In the genomic region with DNA sequence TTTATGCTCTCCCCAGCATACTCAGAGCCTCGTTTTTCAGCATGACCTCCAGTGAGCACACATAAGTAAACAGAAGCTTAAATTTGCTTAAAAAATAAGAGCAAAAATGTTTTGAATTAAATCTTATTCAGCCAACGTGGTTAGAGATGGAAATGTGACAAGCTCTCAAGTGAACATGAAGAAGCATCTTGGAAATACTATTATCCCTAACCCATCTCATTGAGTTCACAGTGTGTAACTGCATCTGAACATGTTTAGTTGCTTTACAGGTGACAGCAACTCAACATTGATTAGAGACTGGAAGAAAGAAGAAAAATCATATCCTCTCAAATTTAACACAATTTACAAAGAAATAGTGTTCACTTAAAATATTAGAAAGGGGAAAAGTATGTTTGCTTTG, we compare ENCODE assay signal across 36 cellular contexts.
A peak's percentile ranks its signal among the peaks of the same experiment; 100 is the strongest.
DNase-seq lines count a peak whose midpoint lies in the region; ATAC-seq, FAIRE-seq and TF ChIP-seq lines count a peak whose summit lies in the region.
"Had no signal": no experiment of that assay in that cellular context is flagged by ENCODE, and none has a peak within 500 bp of the region (broad histone marks: within the 10 kb centered on the region; RNA-seq: fewer than 3 reads in every experiment).

No MANE protein-coding gene starts in this region.

- DNase-seq in D721Med (ENCODE audit: insufficient read length, low spot score) = no peak
- no peak for DNase-seq in MM.1S
- no peak for DNase-seq in SK-N-MC (ENCODE audit: low read depth, low spot score)
- no peak for DNase-seq in endodermal cell
- DNase-seq in stimulated activated CD4-positive, alpha-beta T cell treated with anti-CD3 and anti-CD28 coated beads, Interleukin-12 subunit alpha, Interleukin-12 subunit beta, amount 100 ng/mL, for 4 hours = no peak
- DNase-seq in HFFc6 = no peak
- DNase-seq: 8988T; ACHN; AML-193; BE2C; C1 segment of cervical spinal cord; Caco-2; Calu3; CD4-positive, alpha-beta memory T cell; CD4-positive, alpha-beta T cell; CD4-positive, CD25-positive, alpha-beta regulatory T cell; CD8-positive, alpha-beta memory T cell; CD8-positive, alpha-beta T cell; COR-L47; DMS 273 treated with DMSO at 0.1 percent for 48 hours; DMS153; DMS53; DMS79; DMS79 treated with DMSO at 0.1 percent for 48 hours; DND-41; EL had no signal

- TF ChIP-seq CTCF in D721Med (IDR thresholded peaks at IDR 0.05; ENCODE audit: insufficient read depth, missing control alignments) (no peak), MM.1S (IDR thresholded peaks at IDR 0.05; ENCODE audit: low read length) (no peak), neural cell (IDR thresholded peaks at IDR 0.05; ENCODE audit: poor library complexity, severe bottlenecking) (no peak), endodermal cell (conservative IDR thresholded peaks at IDR 0.05) (no peak), HFFc6 (IDR thresholded peaks at IDR 0.05) (no peak)

- peak; percentile 70 for FAIRE-seq in D721Med (lab: Jason Lieb, UNC)
- FAIRE-seq: A204.1, A549 had no signal

- H3K79me2 ChIP-seq in MM.1S (ENCODE audit: low read length) = no peaks in the 10 kb centered on the region
- H3K79me2 ChIP-seq in neural cell (replicated peaks; ENCODE audit: insufficient read depth, low read length) = no peaks in the 10 kb centered on the region

- WGBS in endodermal cell (ENCODE audit: insufficient coverage in 1 of 2, insufficient read length in 1 of 2), 2 experiments = 79 to 86% methylated on average over 1 to 2 of the region's 2 CpGs

- H3K4me1 Mint-ChIP-seq in endodermal cell = no peaks in the 10 kb centered on the region
- H3K4me1 Mint-ChIP-seq in HFFc6 (ENCODE audit: low read depth) = no peaks in the 10 kb centered on the region
- H3K4me1 Mint-ChIP-seq: B cell; CD4-positive, alpha-beta memory T cell; CD4-positive, CD25-positive, alpha-beta regulatory T cell; CD8-positive, alpha-beta memory T cell had no signal

- H3K4me3 Mint-ChIP-seq in endodermal cell (no peak overlapping the region), HFFc6 (no peak overlapping the region)
- H3K4me3 Mint-ChIP-seq: B cell; CD14-positive monocyte; CD4-positive, alpha-beta memory T cell; CD4-positive, alpha-beta T cell; CD8-positive, alpha-beta memory T cell; CD8-positive, alpha-beta T cell had no signal

- H3K27ac Mint-ChIP-seq in endodermal cell (no peak overlapping the region), HFFc6 (no peak overlapping the region)
- H3K27ac Mint-ChIP-seq: B cell; CD14-positive monocyte; CD4-positive, alpha-beta T cell; CD4-positive, CD25-positive, alpha-beta regulatory T cell; CD8-positive, alpha-beta memory T cell; CD8-positive, alpha-beta T cell had no signal

- no peak for TF ChIP-seq RAD21 in neural cell (conservative IDR thresholded peaks at IDR 0.05)

- H3K9me2 ChIP-seq in MM.1S (replicated peaks; ENCODE audit: insufficient read depth, low read length) = no peaks in the 10 kb centered on the region
- no peaks in the 10 kb centered on the region for H3K9me2 ChIP-seq in neural cell (ENCODE audit: insufficient read depth, low read length)

- H3K36me3 Mint-ChIP-seq in endodermal cell (ENCODE audit: low read depth) = no peaks in the 10 kb centered on the region
- H3K36me3 Mint-ChIP-seq in HFFc6 (ENCODE audit: low read depth) = no peaks in the 10 kb centered on the region
- H3K36me3 Mint-ChIP-seq: CD14-positive monocyte; CD4-positive, alpha-beta memory T cell; CD4-positive, CD25-positive, alpha-beta regulatory T cell; CD8-positive, alpha-beta memory T cell; CD8-positive, alpha-beta T cell had no signal

- no peak overlapping the region for H3K9ac ChIP-seq in MM.1S (ENCODE audit: low read length)
- no peak overlapping the region for H3K9ac ChIP-seq in SK-N-MC (ENCODE audit: insufficient read length)
- no peak overlapping the region for H3K9ac ChIP-seq in neural cell (ENCODE audit: low read length)
- no peak overlapping the region for H3K9ac ChIP-seq in endodermal cell (ENCODE audit: extremely low read depth, low read length, poor library complexity, severe bottlenecking)
- H3K9ac ChIP-seq: BLaER1; BLaER1 treated with 17β-estradiol and CSF1 and Interleukin-3, amounts not matched to agents 10 nM and 100 nM had no signal

- 0 out of 2 replicates have a peak, but pooled peaks cover 7% of the 10 kb centered on the region for H3F3A ChIP-seq in MM.1S (ENCODE audit: insufficient read depth, low read length)
- no peaks in the 10 kb centered on the region for H3F3A ChIP-seq in neural cell (ENCODE audit: insufficient read depth, low read length, poor library complexity, severe bottlenecking)

- H3K27ac ChIP-seq in MM.1S (ENCODE audit: low read length) (no peak overlapping the region), SK-N-MC (peak overlapping the region; percentile 59), neural cell (ENCODE audit: low read length) (no peak overlapping the region), endodermal cell (ENCODE audit: low read depth, low read length) (no peak overlapping the region)
- H3K27ac ChIP-seq: 22Rv1; A549; BLaER1; BLaER1 treated with 17β-estradiol and CSF1 and Interleukin-3, amounts not matched to agents 10 nM and 100 nM; C4-2B had no signal

- H3K36me3 ChIP-seq in MM.1S (replicated peaks; ENCODE audit: insufficient read depth, low read length) = no peaks in the 10 kb centered on the region
- no peaks in the 10 kb centered on the region for H3K36me3 ChIP-seq in SK-N-MC (ENCODE audit: insufficient read depth, low read length)
- H3K36me3 ChIP-seq in neural cell (ENCODE audit: insufficient read depth, low read length) = no peaks in the 10 kb centered on the region
- H3K36me3 ChIP-seq in endodermal cell (ENCODE audit: control insufficient read depth, insufficient read depth, low read length) = no peaks in the 10 kb centered on the region
- H3K36me3 ChIP-seq: BE2C; BLaER1; BLaER1 treated with 17β-estradiol and CSF1 and Interleukin-3, amounts not matched to agents 10 nM and 100 nM had no signal

- no peak for ATAC-seq in HG03175 (IDR thresholded peaks at IDR 0.05; ENCODE audit: unreplicated experiment)
- ATAC-seq: A549; CD8-positive, alpha-beta T cell had no signal

- H3K9me3 Mint-ChIP-seq in endodermal cell (no peaks in the 10 kb centered on the region), HFFc6 (peaks cover 30% of the 10 kb centered on the region)

- H2AFZ ChIP-seq in MM.1S (ENCODE audit: low read length) = no peak overlapping the region
- H2AFZ ChIP-seq in neural cell (ENCODE audit: low read depth, low read length) = no peak overlapping the region

- peak; percentile 60 for TF ChIP-seq EP300 in neural cell (conservative IDR thresholded peaks at IDR 0.05; ENCODE audit: poor library complexity, severe bottlenecking)

- H3K27me3 ChIP-seq in MM.1S (replicated peaks; ENCODE audit: insufficient read depth, low read length) = no peaks in the 10 kb centered on the region
- H3K27me3 ChIP-seq in neural cell (ENCODE audit: insufficient read depth, low read depth, low read length) = no peaks in the 10 kb centered on the region
- no peaks in the 10 kb centered on the region for H3K27me3 ChIP-seq in endodermal cell (ENCODE audit: control insufficient read depth, insufficient read depth, low read length, poor library complexity, severe bottlenecking)
- H3K27me3 ChIP-seq: BE2C; BLaER1; BLaER1 treated with 17β-estradiol and CSF1 and Interleukin-3, amounts not matched to agents 10 nM and 100 nM had no signal

- H3K4me1 ChIP-seq in MM.1S (ENCODE audit: low read length) (peaks cover 15% of the 10 kb centered on the region), endodermal cell (ENCODE audit: control insufficient read depth, insufficient read depth, low read length) (no peaks in the 10 kb centered on the region)
- H3K4me1 ChIP-seq: A549, BE2C, BLaER1, Caco-2 had no signal

- H3K4me3 ChIP-seq in MM.1S (ENCODE audit: low read length) (no peak overlapping the region), SK-N-MC (0 out of 2 replicates have a peak overlapping the region, but pooled peaks have one; percentile 13), neural cell (ENCODE audit: low read length) (no peak overlapping the region), endodermal cell (ENCODE audit: low read length) (no peak overlapping the region)
- H3K4me3 ChIP-seq: A549; BLaER1; BLaER1 treated with 17β-estradiol and CSF1 and Interleukin-3, amounts not matched to agents 10 nM and 100 nM had no signal

- H3K27me3 Mint-ChIP-seq in endodermal cell (ENCODE audit: insufficient read depth) = no peaks in the 10 kb centered on the region
- H3K27me3 Mint-ChIP-seq in HFFc6 (ENCODE audit: insufficient read depth) = no peaks in the 10 kb centered on the region; the same call in 1 of the 2 replicates
- H3K27me3 Mint-ChIP-seq: B cell; CD4-positive, alpha-beta memory T cell; CD4-positive, alpha-beta T cell; CD4-positive, CD25-positive, alpha-beta regulatory T cell had no signal

- no peaks in the 10 kb centered on the region for H4K20me1 ChIP-seq in MM.1S (ENCODE audit: insufficient read depth, low read length)
- no peaks in the 10 kb centered on the region for H4K20me1 ChIP-seq in neural cell (ENCODE audit: insufficient read depth)
- H4K20me1 ChIP-seq: BLaER1; BLaER1 treated with 17β-estradiol and CSF1 and Interleukin-3, amounts not matched to agents 10 nM and 100 nM had no signal

- H3K9me3 ChIP-seq in MM.1S (replicated peaks; ENCODE audit: insufficient read depth, low read length) (no peaks in the 10 kb centered on the region), SK-N-MC (ENCODE audit: low read depth, low read length) (no peaks in the 10 kb centered on the region), neural cell (ENCODE audit: low read length) (no peaks in the 10 kb centered on the region), endodermal cell (ENCODE audit: control insufficient read depth, low read length) (no peaks in the 10 kb centered on the region)
- H3K9me3 ChIP-seq: A549; BE2C; BLaER1; BLaER1 treated with 17β-estradiol and CSF1 and Interleukin-3, amounts not matched to agents 10 nM and 100 nM; Caco-2 had no signal

- H3K4me2 ChIP-seq in MM.1S (ENCODE audit: low read depth, low read length) (peak overlapping the region; percentile 46; the same call in 1 of the 2 replicates), neural cell (ENCODE audit: low read length) (no peak overlapping the region)
- H3K4me2 ChIP-seq: A549, BLaER1 had no signal

TF ChIP-seq in neural cell, 6 proteins besides CTCF, POLR2A, EP300 and RAD21:
- TF ChIP-seq SMC3 (conservative IDR thresholded peaks at IDR 0.05; ENCODE audit: poor library complexity) (no peak), POLR2AphosphoS5 (IDR thresholded peaks at IDR 0.05) (peak; percentile 77)
TF ChIP-seq in neural cell: peak in this region for 1.
